1 cellular context compared by ENCODE assay signal in genomic region chr16:71854369-71854948, GRCh38.
TF ChIP-seq lines count a peak whose summit lies in the region.

No MANE protein-coding gene starts in this region.

TF ChIP-seq in HepG2, 621 proteins besides CTCF, POLR2A, EP300 and RAD21:
- TF ChIP-seq EED (CRISPR knock-in tag; IDR thresholded peaks at IDR 0.05) (no peak), TOE1 (CRISPR knock-in tag; IDR thresholded peaks at IDR 0.05) (no peak), POGZ (CRISPR knock-in tag; IDR thresholded peaks at IDR 0.05) (no peak), NFKBIZ (CRISPR knock-in tag; IDR thresholded peaks at IDR 0.05) (no peak)
